31 cellular contexts compared by ENCODE assay signal in the genomic region with DNA sequence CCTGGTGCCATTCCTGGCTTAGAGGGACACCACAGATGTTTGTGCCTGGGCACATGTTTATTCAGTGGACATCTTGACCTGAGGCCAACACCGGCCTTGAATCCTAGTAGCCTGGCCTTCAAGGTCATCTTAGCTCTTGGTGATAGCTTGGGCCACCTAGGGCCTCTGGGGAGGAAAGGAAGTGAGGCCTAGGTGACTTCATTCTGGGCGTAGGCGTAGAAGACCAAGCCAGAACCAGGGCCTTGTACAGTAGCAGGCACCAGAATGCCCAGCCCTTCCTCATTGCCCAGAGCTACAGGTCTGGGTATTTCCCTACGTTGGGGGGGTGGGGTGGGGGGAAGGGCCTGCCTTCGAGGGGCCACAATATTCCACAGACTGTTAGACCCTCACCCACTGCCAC. TPM values are rescaled to one million over a fixed set of nuclear protein-coding genes. Genes with fewer than 3 reads are reported as not detected.
DNase-seq lines count a peak whose midpoint lies in the region; ATAC-seq, FAIRE-seq and TF ChIP-seq lines count a peak whose summit lies in the region.
"Had no signal": no experiment of that assay in that cellular context is flagged by ENCODE, and none has a peak within 500 bp of the region (broad histone marks: within the 10 kb centered on the region; RNA-seq: fewer than 3 reads in every experiment).

No MANE protein-coding gene starts in this region.

- no peak for TF ChIP-seq CTCF in C4-2B (conservative IDR thresholded peaks at IDR 0.05)
- TF ChIP-seq CTCF in glutamatergic neuron (IDR thresholded peaks at IDR 0.05; ENCODE audit: partially characterized antibody, unreplicated experiment) = no peak
- TF ChIP-seq CTCF in mucosa of descending colon (IDR thresholded peaks at IDR 0.05) = no peak
- TF ChIP-seq CTCF in HFFc6 (IDR thresholded peaks at IDR 0.05) = no peak

- DNase-seq in glutamatergic neuron = peak; percentile 8
- DNase-seq in mucosa of descending colon = peak in 2 of 3 donors; percentile 63 to 65
- peak; percentile 43 for DNase-seq in small intestine
- DNase-seq in NCI-H446 (lab: John Stamatoyannopoulos, UW) = no peak
- DNase-seq in activated naive CD4-positive, alpha-beta T cell treated with anti-CD3 and anti-CD28 coated beads, Interleukin-2, amount 50 U/mL, for 16 hours = no peak
- no peak for DNase-seq in HFFc6
- DNase-seq: activated CD4-positive, alpha-beta T cell treated with anti-CD3 and anti-CD28 coated beads, Interleukin-2, amount 10 ng/mL, durations not matched to agents 7 days and 5 days; activated gamma-delta T cell; activated T-cell treated with anti-CD3 and anti-CD28 coated beads, Interleukin-2, amount 50 U/mL, for 1 hour; AML-193; EL; foreskin keratinocyte; HCEC 1CT; NCI-H1417; NCI-H2029; NCI-H2227 treated with DMSO at 0.1 percent for 48 hours; NCI-H69; nephron progenitor cell; PC-3; SK-N-SH; stimulated activated CD4-positive, alpha-beta T cell treated with anti-CD3 and anti-CD28 coated beads, Interleukin-4, amount 100 ng/mL, for 24 hours had no signal

- FAIRE-seq in small intestine (lab: Jason Lieb, UNC) = no peak
- FAIRE-seq: GM18507, HepG2 had no signal

- H3K4me1 ChIP-seq in mucosa of descending colon (ENCODE audit: low read depth) (peaks cover 29% of the 10 kb centered on the region), small intestine (ENCODE audit: control insufficient read depth in 2 of 2, insufficient read depth in 1 of 2, low read depth in 1 of 2, low read length in 1 of 2) (peaks cover 0 to 5% of the 10 kb centered on the region in 2 donors)
- H3K4me1 ChIP-seq: parathyroid adenoma, right lobe of liver had no signal

- H3K27ac Mint-ChIP-seq in glutamatergic neuron (ENCODE audit: unreplicated experiment) (no peak overlapping the region), HFFc6 (no peak overlapping the region)
- H3K27ac Mint-ChIP-seq: activated CD4-positive, alpha-beta T cell treated with anti-CD3 and anti-CD28 coated beads, Interleukin-2, amount 10 ng/mL, durations not matched to agents 7 days and 5 days; CD8-positive, alpha-beta memory T cell; dendritic cell treated with granulocyte-macrophage colony-stimulating factor and Interleukin-4, amounts not matched to agents 40 ng/mL and 50 ng/mL, for 4 days; nephron progenitor cell had no signal

- H3K9me3 ChIP-seq in mucosa of descending colon (no peaks in the 10 kb centered on the region), small intestine (ENCODE audit: control insufficient read depth, low read depth) (no peaks in the 10 kb centered on the region)
- H3K9me3 ChIP-seq: right lobe of liver, SK-N-SH had no signal

- H3K36me3 ChIP-seq in mucosa of descending colon (ENCODE audit: low read depth) = no peaks in the 10 kb centered on the region
- no peaks in the 10 kb centered on the region for H3K36me3 ChIP-seq in small intestine (ENCODE audit: control insufficient read depth in 2 of 2, insufficient read depth in 2 of 2, low read length in 2 of 2)
- H3K36me3 ChIP-seq: right lobe of liver had no signal

- H3K27me3 Mint-ChIP-seq in glutamatergic neuron (ENCODE audit: unreplicated experiment) (peaks cover 4% of the 10 kb centered on the region), HFFc6 (ENCODE audit: insufficient read depth) (0 out of 2 replicates have a peak, but pooled peaks cover 2% of the 10 kb centered on the region)
- H3K27me3 Mint-ChIP-seq: central memory CD8-positive, alpha-beta T cell had no signal

- 48 to 64% (median 50%) methylated on average over 5 of the region's 5 CpGs for WGBS in small intestine, 3 donors

- intact Hi-C loops in mucosa of descending colon (cut with DNase I, micrococcal nuclease) = no loop called here

- peak overlapping the region; percentile 12; the same call in 1 of the 2 replicates for H3K27ac ChIP-seq in C4-2B
- peak overlapping the region; percentile 2 to 4 for H3K27ac ChIP-seq in small intestine (ENCODE audit: low read depth in 1 of 2, low read length in 1 of 2)
- H3K27ac ChIP-seq: foreskin keratinocyte, hepatocyte, parathyroid adenoma, right lobe of liver had no signal

- H3K27me3 ChIP-seq in small intestine (ENCODE audit: control insufficient read depth in 2 of 2, insufficient read depth in 2 of 2, low read length in 2 of 2) = no peaks in the 10 kb centered on the region
- H3K27me3 ChIP-seq: hepatocyte, right lobe of liver had no signal

- H3K4me3 Mint-ChIP-seq in glutamatergic neuron (ENCODE audit: unreplicated experiment) (no peak overlapping the region), HFFc6 (no peak overlapping the region)
- H3K4me3 Mint-ChIP-seq: activated CD4-positive, alpha-beta T cell treated with anti-CD3 and anti-CD28 coated beads, Interleukin-2, amount 10 ng/mL, durations not matched to agents 7 days and 5 days; CD8-positive, alpha-beta memory T cell; central memory CD8-positive, alpha-beta T cell; dendritic cell treated with granulocyte-macrophage colony-stimulating factor and Interleukin-4, amounts not matched to agents 40 ng/mL and 50 ng/mL, for 4 days; nephron progenitor cell; WTC11 had no signal

- H3K36me3 Mint-ChIP-seq in glutamatergic neuron (ENCODE audit: unreplicated experiment) (peaks cover 8% of the 10 kb centered on the region), HFFc6 (ENCODE audit: low read depth) (peaks cover 6% of the 10 kb centered on the region)

- H3K9me3 Mint-ChIP-seq in glutamatergic neuron (ENCODE audit: unreplicated experiment) (peaks cover 10% of the 10 kb centered on the region), HFFc6 (peaks cover 12% of the 10 kb centered on the region)
- H3K9me3 Mint-ChIP-seq: activated CD4-positive, alpha-beta T cell treated with anti-CD3 and anti-CD28 coated beads, Interleukin-2, amount 10 ng/mL, durations not matched to agents 7 days and 5 days had no signal

- H3K4me1 Mint-ChIP-seq in glutamatergic neuron (ENCODE audit: low read depth, unreplicated experiment) = peaks cover 26% of the 10 kb centered on the region
- peaks cover under 1% of the 10 kb centered on the region; the same call in 1 of the 2 replicates for H3K4me1 Mint-ChIP-seq in HFFc6 (ENCODE audit: low read depth)
- H3K4me1 Mint-ChIP-seq: activated CD4-positive, alpha-beta T cell treated with anti-CD3 and anti-CD28 coated beads, Interleukin-2, amount 10 ng/mL, durations not matched to agents 7 days and 5 days; CD8-positive, alpha-beta memory T cell; central memory CD8-positive, alpha-beta T cell; WTC11 had no signal

- ATAC-seq in mucosa of descending colon = peak; percentile 90
- ATAC-seq: foreskin keratinocyte, HepG2, PC-3, right lobe of liver, WTC11 had no signal

- H3K4me3 ChIP-seq in mucosa of descending colon (no peak overlapping the region), small intestine (ENCODE audit: low read depth in 1 of 2, low read length in 2 of 2) (no peak overlapping the region)
- H3K4me3 ChIP-seq: hepatocyte, right lobe of liver had no signal

RNA-seq across cellular contexts. Expression of a gene that starts 33.8 kb away (rescaled TPM):
- 336 TPM for total RNA-seq in glutamatergic neuron (ENCODE audit: unreplicated experiment)
- 100 to 1,000 TPM; 175 to 276 (median 201) TPM for total RNA-seq in mucosa of descending colon
- polyA plus RNA-seq in small intestine = 10 to 100 TPM; 13.8 to 48.4 (median 19.2) TPM
- total RNA-seq in HFFc6 (2021; fragmentation: NEBNext Ultra II Directional; extraction: Animal tissue kit (Norgen Biotek cat#: 25700)) = not detected
- total RNA-seq: activated CD4-positive, alpha-beta T cell treated with anti-CD3 and anti-CD28 coated beads, Interleukin-2, amount 10 ng/mL, durations not matched to agents 7 days and 5 days had no signal
- polyA plus RNA-seq: CD8-positive, alpha-beta memory T cell had no signal

Comparison
In these comparisons a context has a peak if more than half of its experiments do, and no peak if none do; other contexts are left out.
1. DNase-seq: peak in glutamatergic neuron (single experiment), mucosa of descending colon (2 of 3) and small intestine (single experiment); none in NCI-H446 (0 of 2), activated naive CD4-positive, alpha-beta T cell treated with anti-CD3 and anti-CD28 coated beads, Interleukin-2, amount 50 U/mL, for 16 hours (single experiment) and HFFc6 (single experiment).
2. RNA of a gene that starts 33.8 kb away (total RNA-seq): 336 TPM in glutamatergic neuron (single experiment) and 175 to 276 TPM in mucosa of descending colon; not detected in HFFc6; every median in the first group is over 100 times any median in the second.